26 cellular contexts compared by ENCODE assay signal in genomic region chr17:4405038-4405669, GRCh38. TPM values are rescaled to one million over a fixed set of nuclear protein-coding genes. Genes with fewer than 3 reads are reported as not detected.
DNase-seq lines count a peak whose midpoint lies in the region; ATAC-seq, FAIRE-seq and TF ChIP-seq lines count a peak whose summit lies in the region.
"Had no signal": no experiment of that assay in that cellular context is flagged by ENCODE, and none has a peak within 500 bp of the region (broad histone marks: within the 10 kb centered on the region; RNA-seq: fewer than 3 reads in every experiment).

No MANE protein-coding gene starts in this region.

- TF ChIP-seq POLR2A in A549 (IDR thresholded peaks at IDR 0.05; ENCODE audit: low read length), result no peak

- H3K9me3 ChIP-seq in A549 (no peaks in the 10 kb centered on the region), OCI-LY1 (ENCODE audit: low read length) (no peaks in the 10 kb centered on the region)
- H3K9me3 ChIP-seq: adrenal gland, HAP-1, pancreas, thoracic aorta had no signal

- H3K27ac ChIP-seq in A549 (no peak overlapping the region), OCI-LY1 (ENCODE audit: low read depth, low read length, poor library complexity, severe bottlenecking) (peak overlapping the region; percentile 69)
- H3K27ac ChIP-seq: adrenal gland, foreskin keratinocyte, pancreas, thoracic aorta had no signal

- H3K9me2 ChIP-seq in OCI-LY1 (ENCODE audit: low read depth, low read length), result no peaks in the 10 kb centered on the region

- H3K27ac Mint-ChIP-seq in memory B cell, result no peak overlapping the region
- H3K27ac Mint-ChIP-seq: CD4-positive, alpha-beta T cell; naive thymus-derived CD4-positive, alpha-beta T cell had no signal

- ATAC-seq in A549, result peak; percentile 42 to 62; a peak in 5 of 6 replicates
- peak; percentile 61 for ATAC-seq in memory B cell (ENCODE audit: low read depth)
- ATAC-seq: foreskin keratinocyte; naive thymus-derived CD4-positive, alpha-beta T cell; pancreas; sciatic nerve had no signal

- no peak for TF ChIP-seq RAD21 in A549 (conservative IDR thresholded peaks at IDR 0.05 in 1 of 2, IDR thresholded peaks at IDR 0.05 in 1 of 2)

- H3K4me1 Mint-ChIP-seq in memory B cell, result peaks cover 11% of the 10 kb centered on the region
- H3K4me1 Mint-ChIP-seq: naive thymus-derived CD4-positive, alpha-beta T cell had no signal

- no peak overlapping the region for H3K4me2 ChIP-seq in A549
- peak overlapping the region; percentile 19; the same call in 1 of the 2 replicates for H3K4me2 ChIP-seq in OCI-LY1 (ENCODE audit: low read length)

- POLR2A ChIA-PET in A549 (lab: Yijun Ruan, JAX), result no interaction called here

- no peak overlapping the region for H2AFZ ChIP-seq in OCI-LY1 (ENCODE audit: low read length)

- no peak overlapping the region for H3K4me3 Mint-ChIP-seq in memory B cell
- H3K4me3 Mint-ChIP-seq: CD4-positive, alpha-beta T cell; naive thymus-derived CD4-positive, alpha-beta T cell had no signal

- no peaks in the 10 kb centered on the region for H3K36me3 Mint-ChIP-seq in memory B cell
- H3K36me3 Mint-ChIP-seq: naive thymus-derived CD4-positive, alpha-beta T cell had no signal

- 66% methylated on average over 7 of the region's 7 CpGs for WGBS in A549 (ENCODE audit: missing lambda C conversion rate)

- DNase-seq in A549 (ENCODE audit: low read depth in 1 of 2, low spot score in 1 of 2) (no peak), memory B cell (ENCODE audit: low spot score in 2 of 2) (no peak), globus pallidus (ENCODE audit: low spot score) (no peak), midbrain (lab: John Stamatoyannopoulos, UW) (no peak)
- DNase-seq in stimulated activated CD4-positive, alpha-beta T cell treated with anti-CD3 and anti-CD28 coated beads, Interleukin-12 subunit alpha, Interleukin-12 subunit beta, amount 100 ng/mL, for 4 hours, result no peak
- DNase-seq in stimulated activated CD4-positive, alpha-beta T cell treated with anti-CD3 and anti-CD28 coated beads, Interleukin-2, amount 100 ng/mL, for 24 hours, result no peak
- DNase-seq: adrenal gland; caudate nucleus; CD4-positive, alpha-beta T cell; DMS153; foreskin keratinocyte; GF-D8; kidney; naive thymus-derived CD4-positive, alpha-beta T cell; NCI-H1105; NCI-H2081; NCI-H510A; pancreas; SHP77 treated with DMSO at 0.1 percent for 48 hours; T-helper 1 cell had no signal

- peak overlapping the region; percentile 8; the same call in 1 of the 2 replicates for H3K9ac ChIP-seq in OCI-LY1 (ENCODE audit: low read length)

- no peaks in the 10 kb centered on the region; the same call in 1 of the 2 replicates for H3F3A ChIP-seq in OCI-LY1 (ENCODE audit: insufficient read depth, low read length)

- H3K4me1 ChIP-seq in A549 (no peaks in the 10 kb centered on the region), OCI-LY1 (ENCODE audit: insufficient read depth, low read length, severe bottlenecking) (peaks cover 28% of the 10 kb centered on the region)
- H3K4me1 ChIP-seq: adrenal gland, HAP-1 had no signal

- FAIRE-seq in A549 (lab: Jason Lieb, UNC), result no peak

- no peaks in the 10 kb centered on the region for H4K20me1 ChIP-seq in OCI-LY1 (ENCODE audit: insufficient read depth, low read length)

- no peaks in the 10 kb centered on the region for H3K27me3 ChIP-seq in OCI-LY1 (ENCODE audit: insufficient read depth, low read length)
- H3K27me3 ChIP-seq: adrenal gland, foreskin keratinocyte, pancreas had no signal

- no peaks in the 10 kb centered on the region for H3K79me2 ChIP-seq in OCI-LY1 (ENCODE audit: insufficient read depth, low read length)

- no peaks in the 10 kb centered on the region for H3K27me3 Mint-ChIP-seq in memory B cell
- H3K27me3 Mint-ChIP-seq: CD4-positive, alpha-beta T cell; naive thymus-derived CD4-positive, alpha-beta T cell had no signal

- CTCF ChIA-PET in A549 (lab: Yijun Ruan, JAX), result interaction anchor here (0.5 to 11.1 kb wide), 10 partner anchors 9 to 542 kb away, joined by 3 to 106 read pairs (median 4); no protein-coding TSS in a partner anchor

- no peak overlapping the region for H3K4me3 ChIP-seq in A549
- H3K4me3 ChIP-seq in OCI-LY1 (ENCODE audit: low read depth, low read length, poor library complexity, severe bottlenecking), result no peak overlapping the region
- H3K4me3 ChIP-seq: adrenal gland, HAP-1, lung, pancreas, thoracic aorta had no signal

- no peaks in the 10 kb centered on the region for H3K36me3 ChIP-seq in OCI-LY1 (ENCODE audit: insufficient read depth, low read length)
- H3K36me3 ChIP-seq: adrenal gland, HAP-1, pancreas, thoracic aorta had no signal

- H3K9me3 Mint-ChIP-seq in memory B cell, result peaks cover 2% of the 10 kb centered on the region
- H3K9me3 Mint-ChIP-seq: CD4-positive, alpha-beta T cell; naive thymus-derived CD4-positive, alpha-beta T cell had no signal

- TF ChIP-seq CTCF in A549 (IDR thresholded peaks at IDR 0.05) (no peak), GM12872 (IDR thresholded peaks at IDR 0.05; ENCODE audit: insufficient read depth, low read depth, low read length) (peak; percentile 24; the same call in 1 of the 3 replicates), OCI-LY1 (IDR thresholded peaks at IDR 0.05; ENCODE audit: low read length) (no peak)

- no peak for TF ChIP-seq EP300 in A549 (IDR thresholded peaks at IDR 0.05)

TF ChIP-seq in A549, 52 proteins besides CTCF, POLR2A, EP300 and RAD21:
- no peak for TF ChIP-seq HOXB5 (CRISPR knock-in tag; IDR thresholded peaks at IDR 0.05)
- TF ChIP-seq ELK1 (IDR thresholded peaks at IDR 0.05; ENCODE audit: low read depth, low read length), result no peak
- no peak for TF ChIP-seq HEYL (CRISPR knock-in tag; IDR thresholded peaks at IDR 0.05)
- TF ChIP-seq REST (IDR thresholded peaks at IDR 0.05), result no peak
- TF ChIP-seq SMC3 (IDR thresholded peaks at IDR 0.05), result no peak
- no peak for TF ChIP-seq RARB (CRISPR knock-in tag; IDR thresholded peaks at IDR 0.05)
- TF ChIP-seq ZSCAN20 (CRISPR knock-in tag; IDR thresholded peaks at IDR 0.05), result no peak
- TF ChIP-seq, protein P1, sequence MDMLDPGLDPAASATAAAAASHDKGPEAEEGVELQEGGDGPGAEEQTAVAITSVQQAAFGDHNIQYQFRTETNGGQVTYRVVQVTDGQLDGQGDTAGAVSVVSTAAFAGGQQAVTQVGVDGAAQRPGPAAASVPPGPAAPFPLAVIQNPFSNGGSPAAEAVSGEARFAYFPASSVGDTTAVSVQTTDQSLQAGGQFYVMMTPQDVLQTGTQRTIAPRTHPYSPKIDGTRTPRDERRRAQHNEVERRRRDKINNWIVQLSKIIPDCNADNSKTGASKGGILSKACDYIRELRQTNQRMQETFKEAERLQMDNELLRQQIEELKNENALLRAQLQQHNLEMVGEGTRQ (IDR thresholded peaks at IDR 0.05), result no peak
- no peak for TF ChIP-seq CEBPB (IDR thresholded peaks at IDR 0.05)
- TF ChIP-seq JUN (IDR thresholded peaks at IDR 0.05), result no peak
- no peak for TF ChIP-seq NPAS2 (CRISPR knock-in tag; IDR thresholded peaks at IDR 0.05; ENCODE audit: borderline replicate concordance)
- no peak for TF ChIP-seq BHLHE40 (IDR thresholded peaks at IDR 0.05; ENCODE audit: low read depth, low read length)
- TF ChIP-seq HDAC2 (IDR thresholded peaks at IDR 0.05), result no peak
- TF ChIP-seq TFCP2L1 (CRISPR knock-in tag; IDR thresholded peaks at IDR 0.05), result no peak

RNA-seq across cellular contexts. Expression of gene SPNS3, which starts 28.6 kb away (rescaled TPM):
- polyA plus RNA-seq in A549 (2011; rRNA removed) (not detected in 2 replicates), A549 (2017; fragmentation: RNase III; extraction: RNeasy Plus Mini Kit Qiagen cat#74134 plus additional on column Dnase treatment) (not detected in 3 replicates)
- 0.03 TPM in 1 of 2 replicates, not detected in the other for polyA plus RNA-seq in A549 (2012; cell fraction: cytosol; rRNA removed)
- polyA plus RNA-seq in A549 (2012; cell fraction: nucleus; rRNA removed), result 0.02 TPM in 1 of 2 replicates, not detected in the other
- not detected in 2 replicates for polyA minus RNA-seq in A549 (2011; rRNA and poly(A)+ RNA removed)

RNA-seq across cellular contexts. Expression of gene UBE2G1, which starts 38.7 kb away (rescaled TPM):
- polyA plus RNA-seq in A549 (2011; rRNA removed) (100 and 117 TPM in 2 replicates), A549 (2017; fragmentation: RNase III; extraction: RNeasy Plus Mini Kit Qiagen cat#74134 plus additional on column Dnase treatment) (76.3 to 86.2 TPM (median 78.5 TPM) in 3 replicates)
- 38.3 and 54.8 TPM in 2 replicates for polyA plus RNA-seq in A549 (2012; cell fraction: cytosol; rRNA removed)
- polyA plus RNA-seq in A549 (2012; cell fraction: nucleus; rRNA removed), result 25.3 and 26.8 TPM in 2 replicates
- polyA minus RNA-seq in A549 (2011; rRNA and poly(A)+ RNA removed), result 47.7 and 50.8 TPM in 2 replicates
